Comparison of ENCODE assay signal across 8 cellular contexts in genomic region chr1:223846668-223847007, GRCh38. TPM values are rescaled to one million over a fixed set of nuclear protein-coding genes. Genes with fewer than 3 reads are reported as not detected.
A peak's percentile ranks its signal among the peaks of the same experiment; 100 is the strongest.
DNase-seq lines count a peak whose midpoint lies in the region; ATAC-seq and TF ChIP-seq lines count a peak whose summit lies in the region.

No MANE protein-coding gene starts in this region.

- no peak for ATAC-seq in T-helper 17 cell
- ATAC-seq in GM21381 (IDR thresholded peaks at IDR 0.05; ENCODE audit: unreplicated experiment) = no peak

- peak overlapping the region; percentile 86 for H3K4me3 ChIP-seq in H7 (ENCODE audit: insufficient read depth, low read depth, low read length)
- peak overlapping the region; percentile 88 to 98 (median 96) for H3K4me3 ChIP-seq in esophagus muscularis mucosa

- H3K36me3 Mint-ChIP-seq in T-helper 17 cell (ENCODE audit: low read depth) (peaks cover 3% of the 10 kb centered on the region), nephron progenitor cell (ENCODE audit: low read depth) (peaks cover 5% of the 10 kb centered on the region)

- H3K9me3 Mint-ChIP-seq in nephron progenitor cell = peaks cover 4% of the 10 kb centered on the region

- no peaks in the 10 kb centered on the region for H3K27me3 ChIP-seq in H7 (ENCODE audit: control insufficient read depth, insufficient read depth, low read length)
- H3K27me3 ChIP-seq in esophagus muscularis mucosa = no peaks in the 10 kb centered on the region

- H3K4me1 ChIP-seq in esophagus muscularis mucosa = peaks cover 30 to 45% (median 38%) of the 10 kb centered on the region in 4 donors

- peak overlapping the region; percentile 96 to 100 (median 98) for H3K27ac ChIP-seq in esophagus muscularis mucosa (replicated peaks in 1 of 4)

- peaks cover 5% of the 10 kb centered on the region for H3K27me3 Mint-ChIP-seq in T-helper 17 cell
- H3K27me3 Mint-ChIP-seq in nephron progenitor cell (ENCODE audit: low read depth, poor library complexity) = peaks cover 5% of the 10 kb centered on the region

- TF ChIP-seq CTCF in esophagus muscularis mucosa (IDR thresholded peaks at IDR 0.05) (no peak), nephron progenitor cell (IDR thresholded peaks at IDR 0.05) (no peak)

- TF ChIP-seq EP300 in esophagus muscularis mucosa (IDR thresholded peaks at IDR 0.05) = no peak

- H3K9me3 ChIP-seq in T-helper 17 cell (ENCODE audit: control insufficient read depth, low read length, poor library complexity, severe bottlenecking) (no peaks in the 10 kb centered on the region), esophagus muscularis mucosa (no peaks in the 10 kb centered on the region)

- H3K4me3 Mint-ChIP-seq in T-helper 17 cell (peak overlapping the region; percentile 96), nephron progenitor cell (peak overlapping the region; percentile 85)

- TF ChIP-seq POLR2A in esophagus muscularis mucosa (IDR thresholded peaks at IDR 0.05; ENCODE audit: low read depth) = no peak

- WGBS in esophagus muscularis mucosa = 13% methylated on average over 5 of the region's 5 CpGs

- peak overlapping the region; percentile 92 for H3K27ac Mint-ChIP-seq in T-helper 17 cell
- H3K27ac Mint-ChIP-seq in nephron progenitor cell = peak overlapping the region; percentile 98

- intact Hi-C loops in esophagus muscularis mucosa (cut with DNase I) = loop anchor here (5.0 to 10.0 kb wide), 2 partner anchors 34 to 72 kb away; no protein-coding TSS in a partner anchor

- peak in 8 of 14 donors; percentile 52 to 76 (median 60) for DNase-seq in C1 segment of cervical spinal cord (lab: John Stamatoyannopoulos, UW)
- peak; percentile 55 for DNase-seq in H7
- DNase-seq in T-helper 17 cell = no peak
- DNase-seq in esophagus muscularis mucosa (ENCODE audit: extremely low spot score) = no peak
- DNase-seq in nephron progenitor cell = no peak
- no peak for DNase-seq in GOT3 (lab: John Stamatoyannopoulos, UW)
- no peak for DNase-seq in stimulated activated CD4-positive, alpha-beta T cell treated with anti-CD3 and anti-CD28 coated beads, Interleukin-12 subunit alpha, Interleukin-12 subunit beta, amount 100 ng/mL, for 4 hours

- H3K4me1 Mint-ChIP-seq in T-helper 17 cell = peaks cover 25% of the 10 kb centered on the region
- peaks cover 30% of the 10 kb centered on the region for H3K4me1 Mint-ChIP-seq in nephron progenitor cell

- H3K36me3 ChIP-seq in H7 (replicated peaks; ENCODE audit: control insufficient read depth, insufficient read depth, low read length) (no peaks in the 10 kb centered on the region), esophagus muscularis mucosa (no peaks in the 10 kb centered on the region)

RNA-seq across cellular contexts. Expression of gene TP53BP2, which starts 0.9 kb away (rescaled TPM):
- total RNA-seq in H7 (2014; rRNA removed; shearing (Covaris generic)) = 42.7 and 48.5 TPM in 2 replicates
- 100 to 1,000 TPM in 1 of 2 donors, 10 to 100 TPM in 1; 97.6 to 136 TPM for total RNA-seq in T-helper 17 cell
- total RNA-seq in esophagus muscularis mucosa = 100 to 1,000 TPM in 1 of 4 donors, 10 to 100 TPM in 3; 26.6 to 106 (median 43.8) TPM

Comparison
In these comparisons a context has a peak if more than half of its experiments do, and no peak if none do; other contexts are left out.
1. DNase-seq: peak in C1 segment of cervical spinal cord (8 of 14) and H7 (single experiment); none in T-helper 17 cell (0 of 3), esophagus muscularis mucosa (single experiment), nephron progenitor cell (single experiment), GOT3 (single experiment) and stimulated activated CD4-positive, alpha-beta T cell treated with anti-CD3 and anti-CD28 coated beads, Interleukin-12 subunit alpha, Interleukin-12 subunit beta, amount 100 ng/mL, for 4 hours (single experiment).